ENCODE assay signal across 16 cellular contexts in genomic region chr5:65811004-65811403, GRCh38.
DNase-seq lines count a peak whose midpoint lies in the region; ATAC-seq and TF ChIP-seq lines count a peak whose summit lies in the region.
"Had no signal": no experiment of that assay in that cellular context is flagged by ENCODE, and none has a peak within 500 bp of the region (broad histone marks: within the 10 kb centered on the region; RNA-seq: fewer than 3 reads in every experiment).

No MANE protein-coding gene starts in this region.

- POLR2A ChIA-PET in PC-3 (lab: Charles Lee; ENCODE audit: unreplicated experiment) = no interaction called here
- POLR2A ChIA-PET in CD8-positive, alpha-beta T cell (lab: Charles Lee) = interaction anchor here (0.6 kb wide), 1 partner anchor 10 kb away, joined by 3 read pairs; no protein-coding TSS in a partner anchor

- H3K27ac ChIP-seq in PC-3 (ENCODE audit: low read length) (peak overlapping the region; percentile 97), colonic mucosa (peak overlapping the region; percentile 82)
- H3K27ac ChIP-seq in CD8-positive, alpha-beta T cell (ENCODE audit: low read depth, low read length) = no peak overlapping the region
- H3K27ac ChIP-seq: HL-60 had no signal

- CTCF ChIA-PET in PC-3 (lab: Charles Lee) = no interaction called here
- CTCF ChIA-PET in CD8-positive, alpha-beta T cell (lab: Charles Lee) = interaction anchor here (1.1 kb wide), 1 partner anchor 68 kb away, joined by 3 read pairs; no protein-coding TSS in a partner anchor

- intact Hi-C loops in PC-3 (cut with micrococcal nuclease) (loop anchor here (1.0 to 5.0 kb wide), 4 partner anchors 29 to 116 kb away; partner anchors contain the start of gene ERBIN), colonic mucosa (cut with DNase I) (loop anchor here (10.0 kb wide), 1 partner anchor 114 kb away; the partner anchor contains the start of gene ERBIN)
- intact Hi-C loops in CD8-positive, alpha-beta T cell (cut with DNase I, micrococcal nuclease) = no loop called here

- no peaks in the 10 kb centered on the region for H3K79me2 ChIP-seq in PC-3 (ENCODE audit: low read length)

- no peaks in the 10 kb centered on the region for H3K9me3 Mint-ChIP-seq in nephron progenitor cell
- no peaks in the 10 kb centered on the region for H3K9me3 Mint-ChIP-seq in CD8-positive, alpha-beta T cell
- H3K9me3 Mint-ChIP-seq: activated T-helper 2 cell treated with anti-CD3 and anti-CD28 coated beads, Interferon-gamma antibody, Interleukin-2, Interleukin-4, amounts not matched to agents 10 μg/mL and 5 μg/mL and 100 μg/mL, durations not matched to agents 14 hours and 24 hours and 36 hours had no signal

- peak overlapping the region; percentile 51 for H3K27ac Mint-ChIP-seq in nephron progenitor cell
- H3K27ac Mint-ChIP-seq in CD8-positive, alpha-beta T cell = no peak overlapping the region
- H3K27ac Mint-ChIP-seq: activated T-helper 2 cell treated with anti-CD3 and anti-CD28 coated beads, Interferon-gamma antibody, Interleukin-2, Interleukin-4, amounts not matched to agents 10 μg/mL and 5 μg/mL and 100 μg/mL, durations not matched to agents 14 hours and 24 hours and 36 hours had no signal

- no peak overlapping the region for H2AFZ ChIP-seq in PC-3 (ENCODE audit: low read length)

- H3K4me3 Mint-ChIP-seq in nephron progenitor cell = no peak overlapping the region
- H3K4me3 Mint-ChIP-seq in CD8-positive, alpha-beta T cell = no peak overlapping the region

- H3K27me3 ChIP-seq in PC-3 (ENCODE audit: low read length) (no peaks in the 10 kb centered on the region), colonic mucosa (no peaks in the 10 kb centered on the region)
- no peaks in the 10 kb centered on the region for H3K27me3 ChIP-seq in CD8-positive, alpha-beta T cell (ENCODE audit: insufficient read depth, low read length)

- no peaks in the 10 kb centered on the region for H3K9me3 ChIP-seq in PC-3 (ENCODE audit: low read length)
- H3K9me3 ChIP-seq in colonic mucosa = no peaks in the 10 kb centered on the region
- no peaks in the 10 kb centered on the region for H3K9me3 ChIP-seq in CD8-positive, alpha-beta T cell (ENCODE audit: low read length)

- DNase-seq in EH (ENCODE audit: low read depth) (peak; percentile 79), PC-3 (peak; percentile 84), colonic mucosa (peak; percentile 57), nephron progenitor cell (no peak), NCI-H1436 treated with DMSO at 0.1 percent for 48 hours (lab: John Stamatoyannopoulos, UW) (no peak), NCI-H1048 (lab: John Stamatoyannopoulos, UW) (no peak)
- DNase-seq in CD8-positive, alpha-beta T cell = no peak
- DNase-seq: activated CD4-positive, alpha-beta T cell treated with anti-CD3 and anti-CD28 coated beads, Interleukin-2, amount 50 U/mL, for 4 hours; DND-41; mesenchymal stem cell; NCI-H345; RPMI8226; T1000 had no signal

- H3K36me3 Mint-ChIP-seq in nephron progenitor cell (ENCODE audit: low read depth) = peaks cover 90% of the 10 kb centered on the region
- peaks cover 11% of the 10 kb centered on the region for H3K36me3 Mint-ChIP-seq in CD8-positive, alpha-beta T cell

- no peaks in the 10 kb centered on the region for H3K27me3 Mint-ChIP-seq in nephron progenitor cell (ENCODE audit: low read depth, poor library complexity)
- H3K27me3 Mint-ChIP-seq in CD8-positive, alpha-beta T cell (ENCODE audit: low read depth) = no peaks in the 10 kb centered on the region

- no peaks in the 10 kb centered on the region for H4K20me1 ChIP-seq in PC-3 (ENCODE audit: low read length)

- no peaks in the 10 kb centered on the region for H3K9me2 ChIP-seq in PC-3 (replicated peaks; ENCODE audit: low read length)

- peaks cover 42% of the 10 kb centered on the region for H3K4me1 ChIP-seq in PC-3 (ENCODE audit: insufficient read depth, low read length)
- no peaks in the 10 kb centered on the region for H3K4me1 ChIP-seq in colonic mucosa
- no peaks in the 10 kb centered on the region for H3K4me1 ChIP-seq in CD8-positive, alpha-beta T cell (ENCODE audit: insufficient read depth, low read length)

- no peak for TF ChIP-seq CTCF in PC-3 (conservative IDR thresholded peaks at IDR 0.05; ENCODE audit: low read depth, low read length)
- no peak for TF ChIP-seq CTCF in colonic mucosa (IDR thresholded peaks at IDR 0.05)
- no peak for TF ChIP-seq CTCF in nephron progenitor cell (IDR thresholded peaks at IDR 0.05)
- no peak for TF ChIP-seq CTCF in CD8-positive, alpha-beta T cell (IDR thresholded peaks at IDR 0.05)

- H3K36me3 ChIP-seq in PC-3 (ENCODE audit: low read depth, low read length) = no peaks in the 10 kb centered on the region; the same call in 1 of the 2 replicates
- no peaks in the 10 kb centered on the region for H3K36me3 ChIP-seq in colonic mucosa
- H3K36me3 ChIP-seq in CD8-positive, alpha-beta T cell (ENCODE audit: insufficient read depth, low read length) = no peaks in the 10 kb centered on the region

- H3K4me2 ChIP-seq in PC-3 (ENCODE audit: low read length) = peak overlapping the region; percentile 73

- ATAC-seq in PC-3 (peak; percentile 76), GM21737 (IDR thresholded peaks at IDR 0.05; ENCODE audit: unreplicated experiment) (no peak)
- ATAC-seq in CD8-positive, alpha-beta T cell = no peak

- peak overlapping the region; percentile 37; the same call in 1 of the 2 replicates for H3K4me3 ChIP-seq in PC-3 (ENCODE audit: low read length)
- no peak overlapping the region for H3K4me3 ChIP-seq in colonic mucosa
- H3K4me3 ChIP-seq in CD8-positive, alpha-beta T cell (ENCODE audit: low read depth, low read length) = no peak overlapping the region

- peaks cover 11% of the 10 kb centered on the region for H3K4me1 Mint-ChIP-seq in nephron progenitor cell
- peaks cover 8% of the 10 kb centered on the region for H3K4me1 Mint-ChIP-seq in CD8-positive, alpha-beta T cell (ENCODE audit: low read depth)

- H3F3A ChIP-seq in PC-3 (ENCODE audit: low read length, unreplicated experiment) = no peaks in the 10 kb centered on the region

- peak overlapping the region; percentile 68 for H3K9ac ChIP-seq in PC-3 (ENCODE audit: low read length)
- no peak overlapping the region for H3K9ac ChIP-seq in colonic mucosa (ENCODE audit: low read depth in 2 of 2, low read length in 2 of 2)

- no TSS peak for BruUV-seq in PC-3 (replicated peaks; lab: Mats Ljungman, UMichigan)

Comparison
In these comparisons a context has a peak if more than half of its experiments do, and no peak if none do; other contexts are left out.
1. DNase-seq: peak in EH (single experiment), PC-3 (single experiment) and colonic mucosa (single experiment); none in nephron progenitor cell (single experiment), NCI-H1436 treated with DMSO at 0.1 percent for 48 hours (single experiment), CD8-positive, alpha-beta T cell (0 of 7) and NCI-H1048 (single experiment).
2. intact Hi-C loops: an anchor here in PC-3 (1.0 to 5.0 kb wide) and colonic mucosa (10.0 kb wide); none called in CD8-positive, alpha-beta T cell.